ENCODE assay signal across 30 cellular contexts in the genomic region with DNA sequence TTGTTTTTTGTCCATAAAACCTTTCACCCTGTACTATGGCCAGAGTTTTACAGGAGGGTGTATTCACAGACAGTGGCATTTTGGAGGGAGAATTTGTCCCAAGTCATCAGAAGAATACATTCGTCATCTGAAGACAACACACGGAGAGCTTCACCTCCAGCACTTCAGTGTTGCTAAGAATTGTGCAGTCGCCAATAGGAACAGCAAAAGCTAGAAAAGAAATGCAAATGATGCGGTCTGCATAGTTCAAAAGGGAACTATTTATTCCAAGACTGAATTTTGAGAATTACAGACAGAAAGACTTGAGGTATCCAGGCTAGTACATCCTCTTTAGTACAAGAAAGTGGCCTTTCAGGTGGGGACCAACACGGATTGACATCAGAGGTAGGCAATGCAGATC.
"Had no signal": no experiment of that assay in that cellular context is flagged by ENCODE, and none has a peak within 500 bp of the region (broad histone marks: within the 10 kb centered on the region; RNA-seq: fewer than 3 reads in every experiment).

No MANE protein-coding gene starts in this region.

- H3K27ac Mint-ChIP-seq: activated CD8-positive, alpha-beta T cell treated with anti-CD3 and anti-CD28 coated beads for 36 hours; activated naive CD4-positive, alpha-beta T cell treated with anti-CD3 and anti-CD28 coated beads, Interleukin-2, amount 10 ng/mL, durations not matched to agents 7 days and 5 days; activated naive CD8-positive, alpha-beta T cell; activated naive CD8-positive, alpha-beta T cell treated with anti-CD3 and anti-CD28 coated beads, Interleukin-2, amount 50 U/mL, for 24 hours had no signal

- H3K27ac ChIP-seq: brain microvascular endothelial cell, SJCRH30, SK-N-MC, WERI-Rb-1 had no signal

- H3K27me3 ChIP-seq: brain microvascular endothelial cell, SJCRH30 had no signal

- H3K4me3 ChIP-seq: SJCRH30, SK-N-MC had no signal

- H3K4me1 Mint-ChIP-seq: activated naive CD4-positive, alpha-beta T cell treated with anti-CD3 and anti-CD28 coated beads, Interleukin-2, amount 10 ng/mL, durations not matched to agents 7 days and 5 days; activated naive CD8-positive, alpha-beta T cell treated with anti-CD3 and anti-CD28 coated beads, Interleukin-2, amount 50 U/mL, for 24 hours had no signal

- DNase-seq: activated CD4-positive, alpha-beta T cell treated with anti-CD3 and anti-CD28 coated beads for 1 hour; activated CD4-positive, alpha-beta T cell treated with anti-CD3 and anti-CD28 coated beads for 48 hours; activated CD4-positive, alpha-beta T cell treated with anti-CD3 and anti-CD28 coated beads, Interleukin-2, amount 50 U/mL, for 4 hours; activated CD4-positive, CD25-positive, alpha-beta regulatory T cell; activated CD8-positive, alpha-beta memory T cell treated with anti-CD3 and anti-CD28 coated beads, Interleukin-2, amount 50 U/mL, for 4 hours; activated CD8-positive, alpha-beta T cell treated with anti-CD3 and anti-CD28 coated beads for 36 hours; activated effector memory CD4-positive, alpha-beta T cell treated with Interleukin-2 at 50 U/mL for 16 hours; activated naive CD4-positive, alpha-beta T cell treated with anti-CD3 and anti-CD28 coated beads, Interleukin-2, amount 10 ng/mL, durations not matched to agents 7 days and 5 days; activated naive CD8-positive, alpha-beta T cell treated with anti-CD3 and anti-CD28 coated beads, Interleukin-2, amount 50 U/mL, for 24 hours; activated T-cell treated with anti-CD3 and anti-CD28 coated beads, Interleukin-2, amount 50 U/mL, for 48 hours; anterior cingulate cortex; brain microvascular endothelial cell; central memory CD4-positive, alpha-beta T cell; Karpas-422; NCI-H1048; NCI-H1105 treated with DMSO at 0.1 percent for 48 hours; NCI-H1436; NCI-H1694; NCI-H1930; NCI-H2081 treated with DMSO at 0.1 percent for 48 hours; NCI-H510A; NCI-H526; NCI-H748 treated with DMSO at 0.1 percent for 48 hours; SHP77; SJCRH30; T1000; WERI-Rb-1 had no signal

- H3K27me3 Mint-ChIP-seq: activated CD8-positive, alpha-beta T cell treated with anti-CD3 and anti-CD28 coated beads for 36 hours; activated naive CD4-positive, alpha-beta T cell treated with anti-CD3 and anti-CD28 coated beads, Interleukin-2, amount 10 ng/mL, durations not matched to agents 7 days and 5 days; activated naive CD8-positive, alpha-beta T cell; activated naive CD8-positive, alpha-beta T cell treated with anti-CD3 and anti-CD28 coated beads, Interleukin-2, amount 50 U/mL, for 24 hours had no signal

- H3K36me3 ChIP-seq: brain microvascular endothelial cell, SJCRH30, WERI-Rb-1 had no signal

- ATAC-seq: activated CD8-positive, alpha-beta T cell treated with anti-CD3 and anti-CD28 coated beads for 36 hours; activated naive CD8-positive, alpha-beta T cell treated with anti-CD3 and anti-CD28 coated beads, Interleukin-2, amount 50 U/mL, for 24 hours; Panc1 had no signal

- H3K9me3 ChIP-seq: SJCRH30 had no signal

- H3K9me3 Mint-ChIP-seq: activated CD8-positive, alpha-beta T cell treated with anti-CD3 and anti-CD28 coated beads for 36 hours; activated naive CD4-positive, alpha-beta T cell treated with anti-CD3 and anti-CD28 coated beads, Interleukin-2, amount 10 ng/mL, durations not matched to agents 7 days and 5 days; activated naive CD8-positive, alpha-beta T cell treated with anti-CD3 and anti-CD28 coated beads, Interleukin-2, amount 50 U/mL, for 24 hours had no signal

- H3K36me3 Mint-ChIP-seq: activated naive CD4-positive, alpha-beta T cell treated with anti-CD3 and anti-CD28 coated beads, Interleukin-2, amount 10 ng/mL, durations not matched to agents 7 days and 5 days; activated naive CD8-positive, alpha-beta T cell had no signal

- H3K4me3 Mint-ChIP-seq: activated CD8-positive, alpha-beta T cell treated with anti-CD3 and anti-CD28 coated beads for 36 hours; activated naive CD4-positive, alpha-beta T cell treated with anti-CD3 and anti-CD28 coated beads, Interleukin-2, amount 10 ng/mL, durations not matched to agents 7 days and 5 days; activated naive CD8-positive, alpha-beta T cell; activated naive CD8-positive, alpha-beta T cell treated with anti-CD3 and anti-CD28 coated beads, Interleukin-2, amount 50 U/mL, for 24 hours had no signal

- H3K4me1 ChIP-seq: SJCRH30 had no signal
